Comparison of ENCODE assay signal across 11 cellular contexts in genomic region chr3:83928391-83928790, GRCh38.
A peak's percentile ranks its signal among the peaks of the same experiment; 100 is the strongest.
DNase-seq lines count a peak whose midpoint lies in the region; ATAC-seq and TF ChIP-seq lines count a peak whose summit lies in the region.
"Had no signal": no experiment of that assay in that cellular context is flagged by ENCODE, and none has a peak within 500 bp of the region (broad histone marks: within the 10 kb centered on the region; RNA-seq: fewer than 3 reads in every experiment).

No MANE protein-coding gene starts in this region.

- POLR2A ChIA-PET in A673 (lab: Charles Lee; ENCODE audit: low non-redundant PET), result no interaction called here

- intact Hi-C loops in A673 (cut with micrococcal nuclease; ENCODE audit: unreplicated experiment) (no loop called here), Right ventricle myocardium inferior (cut with DNase I) (no loop called here)

- no peaks in the 10 kb centered on the region for H3K36me3 ChIP-seq in A673 (ENCODE audit: insufficient read depth, low read length, poor library complexity, severe bottlenecking)

- no peaks in the 10 kb centered on the region for H3K4me1 Mint-ChIP-seq in chondrocyte (ENCODE audit: low read depth)
- H3K4me1 Mint-ChIP-seq: activated naive CD8-positive, alpha-beta T cell treated with anti-CD3 and anti-CD28 coated beads, Interleukin-2, amount 10 ng/mL, durations not matched to agents 7 days and 5 days; nephron progenitor cell had no signal

- H3K4me3 ChIP-seq in A673 (ENCODE audit: low read depth, low read length, poor library complexity, severe bottlenecking), result no peak overlapping the region

- no peaks in the 10 kb centered on the region for H3K27me3 ChIP-seq in A673 (replicated peaks; ENCODE audit: insufficient read depth, low read depth, low read length, poor library complexity)

- in situ Hi-C loops in GM13977 (cut with MboI; ENCODE audit: low pct_unique_long_range_greater_than_20kb, low sequenced_read_pairs, unreplicated experiment), result no loop called here

- H3K27ac Mint-ChIP-seq in chondrocyte (ENCODE audit: unreplicated experiment), result no peak overlapping the region
- H3K27ac Mint-ChIP-seq: activated naive CD8-positive, alpha-beta T cell treated with anti-CD3 and anti-CD28 coated beads, Interleukin-2, amount 10 ng/mL, durations not matched to agents 7 days and 5 days; nephron progenitor cell had no signal

- H3K9me3 Mint-ChIP-seq in chondrocyte (ENCODE audit: low read depth), result peaks cover 55% of the 10 kb centered on the region

- H3K27me3 Mint-ChIP-seq in chondrocyte (ENCODE audit: low read depth), result no peaks in the 10 kb centered on the region
- H3K27me3 Mint-ChIP-seq: activated naive CD8-positive, alpha-beta T cell treated with anti-CD3 and anti-CD28 coated beads, Interleukin-2, amount 10 ng/mL, durations not matched to agents 7 days and 5 days had no signal

- TF ChIP-seq CTCF in A673 (conservative IDR thresholded peaks at IDR 0.05; ENCODE audit: low read depth, low read length) (peak; percentile 30; the same call in 1 of the 2 replicates), GM13977 (IDR thresholded peaks at IDR 0.05; ENCODE audit: extremely low read depth, insufficient read depth, missing control alignments) (peak; percentile 54), chondrocyte (IDR thresholded peaks at IDR 0.05) (peak; percentile 33)

- no TSS peak for BruUV-seq in A673 (replicated peaks; lab: Mats Ljungman, UMichigan)

- H3K4me1 ChIP-seq in A673 (ENCODE audit: insufficient read depth, low read length, poor library complexity, severe bottlenecking), result no peaks in the 10 kb centered on the region

- no peak for ATAC-seq in HG02763 (IDR thresholded peaks at IDR 0.05; ENCODE audit: unreplicated experiment)
- no peak for ATAC-seq in GM21529 (IDR thresholded peaks at IDR 0.05; ENCODE audit: unreplicated experiment)
- no peak for ATAC-seq in GM19395 (IDR thresholded peaks at IDR 0.05; ENCODE audit: unreplicated experiment)
- no peak for ATAC-seq in Right ventricle myocardium inferior

- peak; percentile 21 for DNase-seq in A673 (ENCODE audit: low spot score)
- peak; percentile 19 for DNase-seq in GM13977 (ENCODE audit: low spot score)
- DNase-seq in MV-4-11 (lab: John Stamatoyannopoulos, UW), result peak; percentile 14
- no peak for DNase-seq in chondrocyte (ENCODE audit: low spot score)
- no peak for DNase-seq in Right ventricle myocardium inferior (ENCODE audit: missing footprints)
- DNase-seq: activated naive CD8-positive, alpha-beta T cell treated with anti-CD3 and anti-CD28 coated beads, Interleukin-2, amount 10 ng/mL, durations not matched to agents 7 days and 5 days; NCI-H1105; nephron progenitor cell had no signal

- CTCF ChIA-PET in A673 (lab: Charles Lee), result no interaction called here

- H3K9me3 ChIP-seq in A673 (ENCODE audit: low read depth, low read length, poor library complexity, severe bottlenecking), result peaks cover 46% of the 10 kb centered on the region

- H3K27ac ChIP-seq in A673 (ENCODE audit: low read depth, low read length, poor library complexity, severe bottlenecking), result no peak overlapping the region

- no peak overlapping the region for H3K4me3 Mint-ChIP-seq in chondrocyte (ENCODE audit: unreplicated experiment)
- H3K4me3 Mint-ChIP-seq: activated naive CD8-positive, alpha-beta T cell treated with anti-CD3 and anti-CD28 coated beads, Interleukin-2, amount 10 ng/mL, durations not matched to agents 7 days and 5 days; nephron progenitor cell had no signal

- peaks cover 16% of the 10 kb centered on the region for H3K36me3 Mint-ChIP-seq in chondrocyte (ENCODE audit: low read depth)
- H3K36me3 Mint-ChIP-seq: activated naive CD8-positive, alpha-beta T cell treated with anti-CD3 and anti-CD28 coated beads, Interleukin-2, amount 10 ng/mL, durations not matched to agents 7 days and 5 days had no signal

Comparison
In these comparisons a context has a peak if more than half of its experiments do, and no peak if none do; other contexts are left out.
1. DNase-seq: peak in A673 (single experiment), GM13977 (single experiment) and MV-4-11 (single experiment); none in chondrocyte (single experiment) and Right ventricle myocardium inferior (single experiment).
2. Peak in every context shown above with its lines, with median percentiles within 50 percentile points of each other: CTCF ChIP-seq.